In genomic region chr4:138702471-138702870, GRCh38 we compare ENCODE assay signal across 18 cellular contexts.
DNase-seq lines count a peak whose midpoint lies in the region; ATAC-seq and TF ChIP-seq lines count a peak whose summit lies in the region.
"Had no signal": no experiment of that assay in that cellular context is flagged by ENCODE, and none has a peak within 500 bp of the region (broad histone marks: within the 10 kb centered on the region; RNA-seq: fewer than 3 reads in every experiment).

No MANE protein-coding gene starts in this region.

- no peak for ATAC-seq in GM21717 (IDR thresholded peaks at IDR 0.05; ENCODE audit: unreplicated experiment)
- ATAC-seq: HCT116 had no signal

- H3K4me2 ChIP-seq in smooth muscle cell, result no peak overlapping the region
- H3K4me2 ChIP-seq: BLaER1 treated with 17β-estradiol and CSF1 and Interleukin-3, amounts not matched to agents 10 nM and 100 nM; KMS-11 had no signal

- WGBS in smooth muscle cell (ENCODE audit: low lambda C conversion rate), result 79% methylated on average over 2 of the region's 2 CpGs

- H3K9me3 ChIP-seq in WERI-Rb-1 (ENCODE audit: severe bottlenecking), result no peaks in the 10 kb centered on the region
- H3K9me3 ChIP-seq in smooth muscle cell (replicated peaks; ENCODE audit: low read depth), result no peaks in the 10 kb centered on the region
- H3K9me3 ChIP-seq: BLaER1 treated with 17β-estradiol and CSF1 and Interleukin-3, amounts not matched to agents 10 nM and 100 nM; Caco-2 had no signal

- H3K79me2 ChIP-seq in smooth muscle cell (ENCODE audit: low read depth), result no peaks in the 10 kb centered on the region

- DNase-seq in NCI-H1105 treated with DMSO at 0.1 percent for 48 hours (lab: John Stamatoyannopoulos, UW), result peak; percentile 41
- no peak for DNase-seq in NCI-H1105 (lab: John Stamatoyannopoulos, UW)
- peak; percentile 82 for DNase-seq in NCI-H1694 (lab: John Stamatoyannopoulos, UW)
- no peak for DNase-seq in WERI-Rb-1
- no peak for DNase-seq in smooth muscle cell (lab: John Stamatoyannopoulos, UW; ENCODE audit: unreplicated experiment)
- no peak for DNase-seq in glomerular visceral epithelial cell (ENCODE audit: extremely low spot score)
- DNase-seq: 8988T; Caco-2; CD4-positive, alpha-beta memory T cell; GF-D8; NCI-H1417 treated with DMSO at 0.1 percent for 48 hours; NCI-H1930; NCI-H345; T-helper 1 cell had no signal

- no peaks in the 10 kb centered on the region for H4K20me1 ChIP-seq in smooth muscle cell (ENCODE audit: low read depth)
- H4K20me1 ChIP-seq: BLaER1 treated with 17β-estradiol and CSF1 and Interleukin-3, amounts not matched to agents 10 nM and 100 nM had no signal

- peaks cover 15% of the 10 kb centered on the region for H3F3A ChIP-seq in smooth muscle cell (ENCODE audit: low read depth)

- H3K27me3 ChIP-seq in WERI-Rb-1 (ENCODE audit: insufficient read depth, low read depth, severe bottlenecking) (no peaks in the 10 kb centered on the region), smooth muscle cell (ENCODE audit: low read depth) (no peaks in the 10 kb centered on the region)
- H3K27me3 ChIP-seq: BLaER1 treated with 17β-estradiol and CSF1 and Interleukin-3, amounts not matched to agents 10 nM and 100 nM had no signal

- H3K9ac ChIP-seq in smooth muscle cell (ENCODE audit: low read depth), result no peak overlapping the region
- H3K9ac ChIP-seq: BLaER1 treated with 17β-estradiol and CSF1 and Interleukin-3, amounts not matched to agents 10 nM and 100 nM; KMS-11 had no signal

- H2AFZ ChIP-seq in smooth muscle cell (ENCODE audit: low read depth), result peak overlapping the region; percentile 41

- TF ChIP-seq CTCF in WERI-Rb-1 (IDR thresholded peaks at IDR 0.05; ENCODE audit: low read depth, low read length), result no peak
- TF ChIP-seq CTCF in smooth muscle cell (IDR thresholded peaks at IDR 0.05; ENCODE audit: borderline replicate concordance, insufficient read depth, poor library complexity, severe bottlenecking), result no peak

- H3K4me3 ChIP-seq in WERI-Rb-1 (ENCODE audit: low read depth, low read length) (no peak overlapping the region), smooth muscle cell (no peak overlapping the region)
- H3K4me3 ChIP-seq: BLaER1 treated with 17β-estradiol and CSF1 and Interleukin-3, amounts not matched to agents 10 nM and 100 nM had no signal

- H3K36me3 ChIP-seq in WERI-Rb-1 (no peaks in the 10 kb centered on the region), smooth muscle cell (ENCODE audit: low read depth) (no peaks in the 10 kb centered on the region)
- H3K36me3 ChIP-seq: BLaER1 treated with 17β-estradiol and CSF1 and Interleukin-3, amounts not matched to agents 10 nM and 100 nM had no signal

- H3K27ac ChIP-seq in WERI-Rb-1 (peak overlapping the region; percentile 55), smooth muscle cell (ENCODE audit: low read depth) (no peak overlapping the region)
- H3K27ac ChIP-seq: BLaER1 treated with 17β-estradiol and CSF1 and Interleukin-3, amounts not matched to agents 10 nM and 100 nM; KMS-11 had no signal

- H3K4me1 ChIP-seq in smooth muscle cell (ENCODE audit: low read depth), result peaks cover 4% of the 10 kb centered on the region
- H3K4me1 ChIP-seq: BLaER1 treated with 17β-estradiol and CSF1 and Interleukin-3, amounts not matched to agents 10 nM and 100 nM; Caco-2 had no signal

Comparison
In these comparisons a context has a peak if more than half of its experiments do, and no peak if none do; other contexts are left out.
1. DNase-seq: peak in NCI-H1105 treated with DMSO at 0.1 percent for 48 hours (single experiment) and NCI-H1694 (single experiment); none in NCI-H1105 (single experiment), WERI-Rb-1 (single experiment), smooth muscle cell (single experiment) and glomerular visceral epithelial cell (single experiment).